In genomic region chr4:111475001-111475400, GRCh38 we compare ENCODE assay signal across 1 cellular context.
TF ChIP-seq lines count a peak whose summit lies in the region.

No MANE protein-coding gene starts in this region.

TF ChIP-seq in SK-N-SH treated with all-trans-retinoic acid at 6 μM for 48 hours, 23 proteins besides CTCF, POLR2A, EP300 and RAD21 (continued from another document):
- TF ChIP-seq CSRNP3 (CRISPR knock-in tag; IDR thresholded peaks at IDR 0.05), result no peak
- no peak for TF ChIP-seq SNAI2 (CRISPR knock-in tag; IDR thresholded peaks at IDR 0.05)
- no peak for TF ChIP-seq ZNF565 (CRISPR knock-in tag; conservative IDR thresholded peaks at IDR 0.05; ENCODE audit: low read depth)
- no peak for TF ChIP-seq ZFP3 (CRISPR knock-in tag; IDR thresholded peaks at IDR 0.05)
- TF ChIP-seq ESRRG (CRISPR knock-in tag; IDR thresholded peaks at IDR 0.05), result no peak
- TF ChIP-seq BACH2 (CRISPR knock-in tag; IDR thresholded peaks at IDR 0.05; ENCODE audit: borderline replicate concordance), result no peak
- TF ChIP-seq ZFP30 (CRISPR knock-in tag; IDR thresholded peaks at IDR 0.05), result no peak
- no peak for TF ChIP-seq ZNF8 (CRISPR knock-in tag; IDR thresholded peaks at IDR 0.05)
- TF ChIP-seq GLIS3 (CRISPR knock-in tag; IDR thresholded peaks at IDR 0.05), result no peak
- TF ChIP-seq POU6F1 (CRISPR knock-in tag; IDR thresholded peaks at IDR 0.05; ENCODE audit: borderline replicate concordance, low read depth), result no peak
- TF ChIP-seq PPARA (CRISPR knock-in tag; IDR thresholded peaks at IDR 0.05; ENCODE audit: borderline replicate concordance), result no peak
- no peak for TF ChIP-seq PATZ1 (CRISPR knock-in tag; IDR thresholded peaks at IDR 0.05; ENCODE audit: borderline replicate concordance)
